In the genomic region with DNA sequence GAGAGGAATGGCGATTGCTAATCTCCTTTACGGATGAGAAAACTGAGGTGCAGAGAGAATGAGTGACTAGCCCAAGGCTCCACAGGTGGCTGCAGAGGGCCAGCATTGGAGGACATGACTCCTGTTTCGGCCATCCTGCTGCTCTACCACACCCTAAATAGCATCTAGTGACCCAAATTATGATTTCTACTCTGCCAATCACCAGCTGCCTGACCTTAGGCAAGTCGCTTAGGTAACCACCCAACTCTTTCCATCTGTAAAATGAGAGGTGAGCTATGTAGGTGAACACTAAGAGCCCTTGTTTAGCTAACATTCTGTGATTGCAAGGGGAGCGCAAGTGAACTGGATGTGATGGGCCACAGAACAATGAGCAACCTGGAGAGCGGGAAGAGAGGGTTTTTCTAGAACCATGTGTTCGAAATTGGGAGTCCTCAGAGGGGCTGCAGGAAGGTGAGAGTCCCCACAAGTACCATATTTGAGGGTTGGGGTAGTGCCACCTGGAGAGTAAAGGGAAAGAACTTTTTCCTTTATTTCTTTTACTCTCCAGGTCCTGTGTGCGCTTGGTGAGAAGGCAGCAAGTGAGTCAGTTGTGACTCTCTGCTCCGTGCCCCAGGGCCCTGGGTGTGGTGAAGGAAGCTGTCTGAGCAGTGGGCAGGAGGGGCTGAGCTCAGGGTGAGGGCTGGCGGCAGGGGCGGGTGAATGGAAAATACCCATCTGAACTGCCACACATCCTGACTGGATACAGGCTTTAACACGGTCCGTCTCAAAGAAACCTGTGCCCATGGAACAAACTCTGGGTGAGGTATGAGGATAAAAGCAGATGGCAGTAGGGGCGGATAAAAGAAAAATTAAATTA, we compare ENCODE assay signal across 12 cellular contexts. TPM values are rescaled to one million over a fixed set of nuclear protein-coding genes. Genes with fewer than 3 reads are reported as not detected.
DNase-seq lines count a peak whose midpoint lies in the region; FAIRE-seq and TF ChIP-seq lines count a peak whose summit lies in the region.
"Had no signal": no experiment of that assay in that cellular context is flagged by ENCODE, and none has a peak within 500 bp of the region (broad histone marks: within the 10 kb centered on the region; RNA-seq: fewer than 3 reads in every experiment).

No MANE protein-coding gene starts in this region.

- TF ChIP-seq CTCF in endothelial cell (IDR thresholded peaks at IDR 0.05; ENCODE audit: unreplicated experiment) (no peak), osteocyte (IDR thresholded peaks at IDR 0.05) (no peak)

- WGBS in small intestine, 3 donors = 61 to 75% (median 65%) methylated on average over 14 of the region's 14 CpGs

- no peak overlapping the region for H3K27ac Mint-ChIP-seq in endothelial cell (ENCODE audit: unreplicated experiment)
- peak overlapping the region; percentile 97 for H3K27ac Mint-ChIP-seq in osteocyte (ENCODE audit: unreplicated experiment)

- H3K27me3 ChIP-seq in small intestine (ENCODE audit: control insufficient read depth in 2 of 2, insufficient read depth in 2 of 2, low read length in 2 of 2) = peaks cover 2 to 25% of the 10 kb centered on the region in 2 donors

- no peak overlapping the region for H3K4me3 ChIP-seq in small intestine (ENCODE audit: low read depth in 1 of 2, low read length in 2 of 2)

- FAIRE-seq in small intestine (lab: Jason Lieb, UNC) = no peak
- FAIRE-seq: TTC549 had no signal

- peaks cover 13% of the 10 kb centered on the region for H3K27me3 Mint-ChIP-seq in endothelial cell (ENCODE audit: unreplicated experiment)
- no peaks in the 10 kb centered on the region for H3K27me3 Mint-ChIP-seq in osteocyte (ENCODE audit: unreplicated experiment)

- H3K4me3 Mint-ChIP-seq in endothelial cell (ENCODE audit: unreplicated experiment) = peak overlapping the region; percentile 96
- H3K4me3 Mint-ChIP-seq in osteocyte (ENCODE audit: unreplicated experiment) = peak overlapping the region; percentile 93

- no peaks in the 10 kb centered on the region for H3K36me3 ChIP-seq in small intestine (ENCODE audit: control insufficient read depth in 2 of 2, insufficient read depth in 2 of 2, low read length in 2 of 2)

- no peak overlapping the region for H3K27ac ChIP-seq in small intestine (ENCODE audit: low read depth in 1 of 2, low read length in 1 of 2)

- peaks cover 4 to 10% of the 10 kb centered on the region in 2 donors for H3K4me1 ChIP-seq in small intestine (ENCODE audit: control insufficient read depth in 2 of 2, insufficient read depth in 1 of 2, low read depth in 1 of 2, low read length in 1 of 2)

- H3K36me3 Mint-ChIP-seq in endothelial cell (ENCODE audit: low read depth, unreplicated experiment) (peaks cover 6% of the 10 kb centered on the region), osteocyte (ENCODE audit: unreplicated experiment) (peaks cover 13% of the 10 kb centered on the region)

- DNase-seq in ELR (ENCODE audit: low read depth) = peak; percentile 93
- DNase-seq in NCI-H460 (ENCODE audit: extremely low read depth, low read depth) = peak; percentile 17
- DNase-seq in endothelial cell (ENCODE audit: low spot score) = no peak
- peak; percentile 95 for DNase-seq in osteocyte (ENCODE audit: extremely low spot score, unreplicated experiment)
- no peak for DNase-seq in medulla oblongata (ENCODE audit: extremely low spot score)
- no peak for DNase-seq in CD1c-positive myeloid dendritic cell (ENCODE audit: extremely low spot score)
- DNase-seq in stimulated activated CD4-positive, alpha-beta T cell treated with anti-CD3 and anti-CD28 coated beads, Interleukin-4, amount 100 ng/mL, for 24 hours = no peak
- no peak for DNase-seq in small intestine
- DNase-seq: anterior cingulate cortex, head of caudate nucleus, NCI-H2227 treated with DMSO at 0.1 percent for 48 hours had no signal

- H3K9me3 Mint-ChIP-seq in endothelial cell (ENCODE audit: unreplicated experiment) = no peaks in the 10 kb centered on the region
- H3K9me3 Mint-ChIP-seq in osteocyte (ENCODE audit: unreplicated experiment) = peaks cover 6% of the 10 kb centered on the region

- no peaks in the 10 kb centered on the region for H3K9me3 ChIP-seq in small intestine (ENCODE audit: control insufficient read depth, low read depth)

- H3K4me1 Mint-ChIP-seq in endothelial cell (ENCODE audit: unreplicated experiment) (peaks cover 17% of the 10 kb centered on the region), osteocyte (ENCODE audit: unreplicated experiment) (peaks cover 54% of the 10 kb centered on the region)

RNA-seq across cellular contexts. Expression of gene CYP27C1, which starts 2.4 kb away (rescaled TPM):
- not detected in 2 replicates for total RNA-seq in NCI-H460 (2014; rRNA removed; shearing (Covaris generic))
- polyA plus RNA-seq in NCI-H460 (2014; cell fraction: nucleus; rRNA removed) = not detected in 2 replicates
- total RNA-seq in endothelial cell (ENCODE audit: unreplicated experiment) (6.4 TPM), osteocyte (21.9 and 24.9 TPM in 2 replicates)
- polyA plus RNA-seq in small intestine = under 1 TPM in 1 of 3 donors, not detected in 2; 0.24 TPM

Comparison
In these comparisons a context has a peak if more than half of its experiments do, and no peak if none do; other contexts are left out.
1. DNase-seq: peak in ELR (single experiment), NCI-H460 (single experiment) and osteocyte (single experiment); none in endothelial cell (single experiment), medulla oblongata (single experiment), CD1c-positive myeloid dendritic cell (single experiment), stimulated activated CD4-positive, alpha-beta T cell treated with anti-CD3 and anti-CD28 coated beads, Interleukin-4, amount 100 ng/mL, for 24 hours (single experiment) and small intestine (single experiment).